20 cellular contexts compared by ENCODE assay signal in genomic region chr11:2555891-2556290, GRCh38.
DNase-seq lines count a peak whose midpoint lies in the region; ATAC-seq and TF ChIP-seq lines count a peak whose summit lies in the region.
"Had no signal": no experiment of that assay in that cellular context is flagged by ENCODE, and none has a peak within 500 bp of the region (broad histone marks: within the 10 kb centered on the region; RNA-seq: fewer than 3 reads in every experiment).

No MANE protein-coding gene starts in this region.

- no peaks in the 10 kb centered on the region for H3K79me2 ChIP-seq in smooth muscle cell (ENCODE audit: low read depth)

- H3K4me3 ChIP-seq in smooth muscle cell, result no peak overlapping the region

- TF ChIP-seq CTCF in WTC11 (IDR thresholded peaks at IDR 0.05) (no peak), smooth muscle cell (IDR thresholded peaks at IDR 0.05; ENCODE audit: borderline replicate concordance, insufficient read depth, poor library complexity, severe bottlenecking) (no peak)

- peaks cover 12% of the 10 kb centered on the region for H3K4me1 ChIP-seq in smooth muscle cell (ENCODE audit: low read depth)

- peaks cover 7% of the 10 kb centered on the region for H3K36me3 Mint-ChIP-seq in WTC11

- no peaks in the 10 kb centered on the region for H4K20me1 ChIP-seq in smooth muscle cell (ENCODE audit: low read depth)

- DNase-seq in activated effector memory CD4-positive, alpha-beta T cell treated with anti-CD3 and anti-CD28 coated beads, Interleukin-2, amount 50 U/mL, for 16 hours, result peak; percentile 38
- DNase-seq in activated effector memory CD4-positive, alpha-beta T cell treated with Interleukin-2 at 50 U/mL for 16 hours, result no peak
- DNase-seq in WTC11 (ENCODE audit: low spot score) (peak; percentile 5), mesenteric fat pad (ENCODE audit: low spot score) (peak; percentile 82), smooth muscle cell (lab: John Stamatoyannopoulos, UW; ENCODE audit: unreplicated experiment) (no peak), DMS114 treated with DMSO at 0.1 percent for 48 hours (lab: John Stamatoyannopoulos, UW; ENCODE audit: unreplicated experiment) (no peak), HuH-7 (ENCODE audit: low spot score) (no peak)
- DNase-seq: Calu3; CD8-positive, alpha-beta T cell; H7; HFFc6; KG1; NCI-H1105 treated with DMSO at 0.1 percent for 48 hours; NCI-H1694; NCI-H2227 treated with DMSO at 0.1 percent for 48 hours; NCI-H510A treated with DMSO at 0.1 percent for 48 hours; NCI-H774; SIG-M5 had no signal

- H3K27me3 ChIP-seq in smooth muscle cell (ENCODE audit: low read depth), result no peaks in the 10 kb centered on the region

- H3K4me3 Mint-ChIP-seq in WTC11, result no peak overlapping the region
- H3K4me3 Mint-ChIP-seq: B cell; CD8-positive, alpha-beta T cell; HFFc6 had no signal

- no peak overlapping the region for H3K4me2 ChIP-seq in smooth muscle cell

- peaks cover 87% of the 10 kb centered on the region for H3K27me3 Mint-ChIP-seq in WTC11 (ENCODE audit: low read depth)
- H3K27me3 Mint-ChIP-seq: B cell had no signal

- peak overlapping the region; percentile 60 for H3K27ac ChIP-seq in smooth muscle cell (ENCODE audit: low read depth)

- H3K36me3 ChIP-seq in smooth muscle cell (ENCODE audit: low read depth), result no peaks in the 10 kb centered on the region

- no peak for ATAC-seq in WTC11
- ATAC-seq in GM21825 (IDR thresholded peaks at IDR 0.05; ENCODE audit: unreplicated experiment), result no peak
- ATAC-seq: CD8-positive, alpha-beta T cell had no signal

- 91% methylated on average over 12 of the region's 12 CpGs for WGBS in smooth muscle cell (ENCODE audit: low lambda C conversion rate)

- H3K27ac Mint-ChIP-seq in WTC11, result no peak overlapping the region
- H3K27ac Mint-ChIP-seq: B cell; CD8-positive, alpha-beta T cell; HFFc6 had no signal

- H3K9me3 Mint-ChIP-seq in WTC11, result peaks cover 17% of the 10 kb centered on the region
- H3K9me3 Mint-ChIP-seq: CD8-positive, alpha-beta T cell; HFFc6 had no signal

- H3K4me1 Mint-ChIP-seq in WTC11, result peaks cover 3% of the 10 kb centered on the region; the same call in 1 of the 2 replicates

- POLR2A ChIA-PET in WTC11 (lab: Charles Lee), result no interaction called here

- no peak overlapping the region for H2AFZ ChIP-seq in smooth muscle cell (ENCODE audit: low read depth)

- H3F3A ChIP-seq in smooth muscle cell (ENCODE audit: low read depth), result no peaks in the 10 kb centered on the region

- H3K9me3 ChIP-seq in smooth muscle cell (replicated peaks; ENCODE audit: low read depth), result no peaks in the 10 kb centered on the region

- H3K9ac ChIP-seq in smooth muscle cell (ENCODE audit: low read depth), result no peak overlapping the region

- CTCF ChIA-PET in WTC11 (lab: Charles Lee), result interaction anchor here (0.6 to 2.9 kb wide), 2 partner anchors 330 to 336 kb away, joined by 3 to 7 read pairs; partner anchors contain the start of gene CDKN1C

TF ChIP-seq in WTC11, 78 proteins besides CTCF, POLR2A, EP300 and RAD21:
- TF ChIP-seq TEAD1 (CRISPR knock-in tag; IDR thresholded peaks at IDR 0.05), result no peak
- no peak for TF ChIP-seq FOXP1 (CRISPR knock-in tag; IDR thresholded peaks at IDR 0.05; ENCODE audit: borderline replicate concordance)
- no peak for TF ChIP-seq SMAD4 (CRISPR knock-in tag; IDR thresholded peaks at IDR 0.05)
- no peak for TF ChIP-seq GTF2I (CRISPR knock-in tag; conservative IDR thresholded peaks at IDR 0.05)
- no peak for TF ChIP-seq TEAD4 (CRISPR knock-in tag; IDR thresholded peaks at IDR 0.05)
- TF ChIP-seq ZNF281 (CRISPR knock-in tag; IDR thresholded peaks at IDR 0.05), result no peak
- no peak for TF ChIP-seq HMGA2 (CRISPR knock-in tag; IDR thresholded peaks at IDR 0.05)
- TF ChIP-seq NFATC4 (CRISPR knock-in tag; IDR thresholded peaks at IDR 0.05), result no peak
- TF ChIP-seq CREM (CRISPR knock-in tag; IDR thresholded peaks at IDR 0.05), result no peak
- TF ChIP-seq ZNF512 (CRISPR knock-in tag; IDR thresholded peaks at IDR 0.05; ENCODE audit: borderline replicate concordance), result no peak
- no peak for TF ChIP-seq ZNF317 (CRISPR knock-in tag; IDR thresholded peaks at IDR 0.05; ENCODE audit: borderline replicate concordance, low read depth)
- TF ChIP-seq NFE2L1 (CRISPR knock-in tag; IDR thresholded peaks at IDR 0.05), result no peak
- TF ChIP-seq ZNF263 (CRISPR knock-in tag; IDR thresholded peaks at IDR 0.05; ENCODE audit: low read depth), result no peak
- TF ChIP-seq ZBTB21 (CRISPR knock-in tag; IDR thresholded peaks at IDR 0.05; ENCODE audit: borderline replicate concordance), result no peak
- TF ChIP-seq ARID4B (CRISPR knock-in tag; IDR thresholded peaks at IDR 0.05; ENCODE audit: borderline replicate concordance), result no peak
TF ChIP-seq in WTC11: peak in this region for 0.

Comparison
In these comparisons a context has a peak if more than half of its experiments do, and no peak if none do; other contexts are left out.
1. DNase-seq: peak in activated effector memory CD4-positive, alpha-beta T cell treated with anti-CD3 and anti-CD28 coated beads, Interleukin-2, amount 50 U/mL, for 16 hours (single experiment), WTC11 (single experiment) and mesenteric fat pad (single experiment); none in activated effector memory CD4-positive, alpha-beta T cell treated with Interleukin-2 at 50 U/mL for 16 hours (single experiment), smooth muscle cell (single experiment), DMS114 treated with DMSO at 0.1 percent for 48 hours (single experiment) and HuH-7 (single experiment).